8 cellular contexts compared by ENCODE assay signal in genomic region chr14:103121846-103122577, GRCh38.
DNase-seq lines count a peak whose midpoint lies in the region; ATAC-seq and TF ChIP-seq lines count a peak whose summit lies in the region.

No MANE protein-coding gene starts in this region.

- ATAC-seq in GM18873 (IDR thresholded peaks at IDR 0.05; ENCODE audit: low FRiP score, unreplicated experiment): no peak
- no peak for ATAC-seq in HG03280 (IDR thresholded peaks at IDR 0.05; ENCODE audit: unreplicated experiment)

- H3K4me3 ChIP-seq in skin epidermis: peak overlapping the region in 6 of 7 experiments; percentile 42 to 72 (median 62)

- DNase-seq in GDM1 (lab: John Stamatoyannopoulos, UW) (peak; percentile 95), NCI-H2081 (lab: John Stamatoyannopoulos, UW) (peak; percentile 95 to 96), hepatic stellate cell (ENCODE audit: low spot score) (peak; percentile 71), SW 1271 (lab: John Stamatoyannopoulos, UW) (no peak)

- TF ChIP-seq CTCF in VCaP (conservative IDR thresholded peaks at IDR 0.05): no peak

- peak overlapping the region; percentile 84; the same call in 1 of the 2 replicates for H3K27ac ChIP-seq in VCaP
- H3K27ac ChIP-seq in skin epidermis: peak overlapping the region; percentile 34 to 95 (median 89)

Comparison
In these comparisons a context has a peak if more than half of its experiments do, and no peak if none do; other contexts are left out.
1. DNase-seq: peak in GDM1 (single experiment), NCI-H2081 (2 of 2) and hepatic stellate cell (single experiment); none in SW 1271 (0 of 2).